18 cellular contexts compared by ENCODE assay signal in genomic region chr22:30001459-30001858, GRCh38.
DNase-seq lines count a peak whose midpoint lies in the region; ATAC-seq and TF ChIP-seq lines count a peak whose summit lies in the region.
"Had no signal": no experiment of that assay in that cellular context is flagged by ENCODE, and none has a peak within 500 bp of the region (broad histone marks: within the 10 kb centered on the region; RNA-seq: fewer than 3 reads in every experiment).

No MANE protein-coding gene starts in this region.

- H2AFZ ChIP-seq in mesenchymal stem cell (ENCODE audit: low read depth, low read length) (no peak overlapping the region), GM23248 (no peak overlapping the region)

- H3K4me3 ChIP-seq in mesenchymal stem cell (ENCODE audit: insufficient read depth in 1 of 2, low read depth in 1 of 2, low read length in 2 of 2) (no peak overlapping the region), GM23248 (no peak overlapping the region)

- H2AK5ac ChIP-seq in mesenchymal stem cell (ENCODE audit: low read length, severe bottlenecking): no peak overlapping the region

- no peaks in the 10 kb centered on the region for H3K27me3 ChIP-seq in mesenchymal stem cell (ENCODE audit: control insufficient read depth in 1 of 2, insufficient read depth in 1 of 2, low read length in 2 of 2)
- no peaks in the 10 kb centered on the region for H3K27me3 ChIP-seq in GM23248 (replicated peaks; ENCODE audit: insufficient read depth)

- peaks cover 20% of the 10 kb centered on the region for H3K79me1 ChIP-seq in mesenchymal stem cell (replicated peaks; ENCODE audit: low read length, poor library complexity, severe bottlenecking)

- no peaks in the 10 kb centered on the region for H3K9me2 ChIP-seq in GM23248 (ENCODE audit: insufficient read depth)

- H3K14ac ChIP-seq in mesenchymal stem cell (ENCODE audit: low read length in 2 of 2): no peak overlapping the region

- no peak overlapping the region for H2BK15ac ChIP-seq in mesenchymal stem cell (ENCODE audit: low read depth, poor library complexity, severe bottlenecking)

- H3K79me2 ChIP-seq in GM23248 (ENCODE audit: insufficient read depth): 0 out of 2 replicates have a peak, but pooled peaks cover 8% of the 10 kb centered on the region

- no peak for TF ChIP-seq CTCF in endothelial cell (IDR thresholded peaks at IDR 0.05; ENCODE audit: unreplicated experiment)
- TF ChIP-seq CTCF in HFFc6 (IDR thresholded peaks at IDR 0.05): no peak

- no peak overlapping the region for H3K4me2 ChIP-seq in mesenchymal stem cell (ENCODE audit: low read length, poor library complexity, severe bottlenecking)
- H3K4me2 ChIP-seq in GM23248 (ENCODE audit: unreplicated experiment): no peak overlapping the region
- H3K4me2 ChIP-seq: KMS-11 had no signal

- H3K36me3 ChIP-seq in mesenchymal stem cell (ENCODE audit: control insufficient read depth in 1 of 2, insufficient read depth in 2 of 2, low read depth in 1 of 2, low read length in 2 of 2): peaks cover 6 to 32% of the 10 kb centered on the region in 2 experiments
- peaks cover 16% of the 10 kb centered on the region; the same call in 1 of the 2 replicates for H3K36me3 ChIP-seq in GM23248 (ENCODE audit: low read depth)

- no peak overlapping the region for H2BK12ac ChIP-seq in mesenchymal stem cell (ENCODE audit: low read length in 2 of 2)

- H3K18ac ChIP-seq in mesenchymal stem cell (ENCODE audit: low read depth in 1 of 2, low read length in 2 of 2): no peak overlapping the region

- no peak overlapping the region for H3K4me3 Mint-ChIP-seq in activated T-cell treated with anti-CD3 and anti-CD28 coated beads, Interleukin-2, amount 50 U/mL, for 24 hours
- H3K4me3 Mint-ChIP-seq in activated T-cell treated with anti-CD3 and anti-CD28 coated beads, Interleukin-2, amount 50 U/mL, for 4 hours: no peak overlapping the region
- H3K4me3 Mint-ChIP-seq in endothelial cell (ENCODE audit: unreplicated experiment) (peak overlapping the region; percentile 29), HFFc6 (no peak overlapping the region)
- H3K4me3 Mint-ChIP-seq in stimulated activated naive B cell treated with anti-CD40 and anti-IgM and Interleukin-4, amounts not matched to agents 10 μg/mL and 1 μg/mL and 100 μg/mL, for 72 hours: no peak overlapping the region

- H2BK5ac ChIP-seq in mesenchymal stem cell (ENCODE audit: low read depth, low read length, poor library complexity, severe bottlenecking): no peak overlapping the region

- H3K27ac ChIP-seq in mesenchymal stem cell (ENCODE audit: low read length, poor library complexity, severe bottlenecking) (peak overlapping the region; percentile 62), GM23248 (no peak overlapping the region)
- H3K27ac ChIP-seq: KMS-11 had no signal

- no peak overlapping the region for H3K4ac ChIP-seq in mesenchymal stem cell (ENCODE audit: low read depth in 1 of 2, low read length in 2 of 2)

- no peak for ATAC-seq in activated T-cell treated with anti-CD3 and anti-CD28 coated beads, Interleukin-2, amount 50 U/mL, for 4 hours
- ATAC-seq in stimulated activated naive B cell treated with anti-CD40 and anti-IgM and Interleukin-4, amounts not matched to agents 10 μg/mL and 1 μg/mL and 100 μg/mL, for 72 hours (replicated peaks): no peak
- ATAC-seq: Right ventricle myocardium inferior had no signal

- no peak overlapping the region for H3K23ac ChIP-seq in mesenchymal stem cell (ENCODE audit: low read length in 2 of 2)

- H2BK120ac ChIP-seq in mesenchymal stem cell (ENCODE audit: low read depth, low read length): no peak overlapping the region

- H3K36me3 Mint-ChIP-seq in activated T-cell treated with anti-CD3 and anti-CD28 coated beads, Interleukin-2, amount 50 U/mL, for 24 hours (ENCODE audit: low read depth): peaks cover 47% of the 10 kb centered on the region
- H3K36me3 Mint-ChIP-seq in activated T-cell treated with anti-CD3 and anti-CD28 coated beads, Interleukin-2, amount 50 U/mL, for 4 hours (ENCODE audit: insufficient read depth): peaks cover 15% of the 10 kb centered on the region
- peaks cover 15% of the 10 kb centered on the region for H3K36me3 Mint-ChIP-seq in endothelial cell (ENCODE audit: low read depth, unreplicated experiment)
- peaks cover 10 to 20% of the 10 kb centered on the region in 2 donors for H3K36me3 Mint-ChIP-seq in stimulated activated naive B cell treated with anti-CD40 and anti-IgM and Interleukin-4, amounts not matched to agents 10 μg/mL and 1 μg/mL and 100 μg/mL, for 72 hours
- H3K36me3 Mint-ChIP-seq in HFFc6 (ENCODE audit: low read depth): peaks cover 21% of the 10 kb centered on the region

- in situ Hi-C loops in GM23248 (cut with MboI): no loop called here

- H3K9ac ChIP-seq in mesenchymal stem cell (ENCODE audit: low read length) (no peak overlapping the region), GM23248 (no peak overlapping the region)
- H3K9ac ChIP-seq: KMS-11 had no signal

- no peaks in the 10 kb centered on the region for H3K9me3 ChIP-seq in mesenchymal stem cell (ENCODE audit: control insufficient read depth, low read length)
- H3K9me3 ChIP-seq in GM23248 (ENCODE audit: low read depth): no peaks in the 10 kb centered on the region

- no peak for DNase-seq in activated T-cell treated with anti-CD3 and anti-CD28 coated beads, Interleukin-2, amount 50 U/mL, for 24 hours
- no peak for DNase-seq in activated T-cell treated with anti-CD3 and anti-CD28 coated beads, Interleukin-2, amount 50 U/mL, for 4 hours
- DNase-seq in endothelial cell (ENCODE audit: low spot score) (no peak), mesenchymal stem cell (no peak), NCI-H1436 (lab: John Stamatoyannopoulos, UW) (no peak), HFFc6 (no peak), GM23248 (no peak)
- DNase-seq in stimulated activated naive B cell treated with anti-CD40 and anti-IgM and Interleukin-4, amounts not matched to agents 10 μg/mL and 1 μg/mL and 100 μg/mL, for 72 hours: no peak
- DNase-seq: 8988T, DMS153, EL, GOT3, NCI-H1436 treated with DMSO at 0.1 percent for 48 hours, NCI-H2029 treated with DMSO at 0.1 percent for 48 hours, NCI-H2171 treated with DMSO at 0.1 percent for 48 hours, NCI-H510A had no signal

- peak overlapping the region; percentile 22 for H3K27ac Mint-ChIP-seq in activated T-cell treated with anti-CD3 and anti-CD28 coated beads, Interleukin-2, amount 50 U/mL, for 24 hours
- H3K27ac Mint-ChIP-seq in endothelial cell (ENCODE audit: unreplicated experiment) (no peak overlapping the region), HFFc6 (no peak overlapping the region)
- H3K27ac Mint-ChIP-seq in stimulated activated naive B cell treated with anti-CD40 and anti-IgM and Interleukin-4, amounts not matched to agents 10 μg/mL and 1 μg/mL and 100 μg/mL, for 72 hours: no peak overlapping the region

- no peaks in the 10 kb centered on the region for H4K20me1 ChIP-seq in GM23248 (ENCODE audit: insufficient read depth)

- peaks cover 5% of the 10 kb centered on the region for H3K4me1 Mint-ChIP-seq in activated T-cell treated with anti-CD3 and anti-CD28 coated beads, Interleukin-2, amount 50 U/mL, for 24 hours (ENCODE audit: low read depth)
- H3K4me1 Mint-ChIP-seq in activated T-cell treated with anti-CD3 and anti-CD28 coated beads, Interleukin-2, amount 50 U/mL, for 4 hours (ENCODE audit: low read depth): peaks cover 8% of the 10 kb centered on the region
- peaks cover 3% of the 10 kb centered on the region for H3K4me1 Mint-ChIP-seq in endothelial cell (ENCODE audit: unreplicated experiment)
- no peaks in the 10 kb centered on the region for H3K4me1 Mint-ChIP-seq in stimulated activated naive B cell treated with anti-CD40 and anti-IgM and Interleukin-4, amounts not matched to agents 10 μg/mL and 1 μg/mL and 100 μg/mL, for 72 hours
- peaks cover 26% of the 10 kb centered on the region for H3K4me1 Mint-ChIP-seq in HFFc6 (ENCODE audit: low read depth)

- no peaks in the 10 kb centered on the region for H3K9me3 Mint-ChIP-seq in activated T-cell treated with anti-CD3 and anti-CD28 coated beads, Interleukin-2, amount 50 U/mL, for 24 hours
- no peaks in the 10 kb centered on the region for H3K9me3 Mint-ChIP-seq in activated T-cell treated with anti-CD3 and anti-CD28 coated beads, Interleukin-2, amount 50 U/mL, for 4 hours
- H3K9me3 Mint-ChIP-seq in endothelial cell (ENCODE audit: unreplicated experiment) (no peaks in the 10 kb centered on the region), HFFc6 (no peaks in the 10 kb centered on the region)
- no peaks in the 10 kb centered on the region for H3K9me3 Mint-ChIP-seq in stimulated activated naive B cell treated with anti-CD40 and anti-IgM and Interleukin-4, amounts not matched to agents 10 μg/mL and 1 μg/mL and 100 μg/mL, for 72 hours

- H3K27me3 Mint-ChIP-seq in activated T-cell treated with anti-CD3 and anti-CD28 coated beads, Interleukin-2, amount 50 U/mL, for 24 hours: no peaks in the 10 kb centered on the region
- no peaks in the 10 kb centered on the region for H3K27me3 Mint-ChIP-seq in activated T-cell treated with anti-CD3 and anti-CD28 coated beads, Interleukin-2, amount 50 U/mL, for 4 hours (ENCODE audit: low read depth)
- H3K27me3 Mint-ChIP-seq in endothelial cell (ENCODE audit: unreplicated experiment) (no peaks in the 10 kb centered on the region), HFFc6 (ENCODE audit: insufficient read depth) (no peaks in the 10 kb centered on the region)
- no peaks in the 10 kb centered on the region for H3K27me3 Mint-ChIP-seq in stimulated activated naive B cell treated with anti-CD40 and anti-IgM and Interleukin-4, amounts not matched to agents 10 μg/mL and 1 μg/mL and 100 μg/mL, for 72 hours

- H3F3A ChIP-seq in GM23248 (ENCODE audit: insufficient read depth): peaks cover 4% of the 10 kb centered on the region; the same call in 1 of the 2 replicates

- peaks cover 8% of the 10 kb centered on the region for H3K4me1 ChIP-seq in mesenchymal stem cell (ENCODE audit: control insufficient read depth, insufficient read depth, low read depth, low read length)
- H3K4me1 ChIP-seq in GM23248 (ENCODE audit: insufficient read depth): peaks cover 20% of the 10 kb centered on the region

- H4K91ac ChIP-seq in mesenchymal stem cell (ENCODE audit: low read length): no peak overlapping the region

- H4K8ac ChIP-seq in mesenchymal stem cell (ENCODE audit: low read length): no peak overlapping the region

- whole genome bisulfite sequencing in mesenchymal stem cell: 100% methylated on average over 2 of the region's 3 CpGs
- 98 to 100% methylated on average over 3 of the region's 3 CpGs for WGBS in GM23248 (ENCODE audit: low coverage in 1 of 2, low lambda C conversion rate in 2 of 2, missing lambda C conversion rate in 2 of 2), 2 experiments
